Comparison of ENCODE assay signal across 1 cellular context in the genomic region with DNA sequence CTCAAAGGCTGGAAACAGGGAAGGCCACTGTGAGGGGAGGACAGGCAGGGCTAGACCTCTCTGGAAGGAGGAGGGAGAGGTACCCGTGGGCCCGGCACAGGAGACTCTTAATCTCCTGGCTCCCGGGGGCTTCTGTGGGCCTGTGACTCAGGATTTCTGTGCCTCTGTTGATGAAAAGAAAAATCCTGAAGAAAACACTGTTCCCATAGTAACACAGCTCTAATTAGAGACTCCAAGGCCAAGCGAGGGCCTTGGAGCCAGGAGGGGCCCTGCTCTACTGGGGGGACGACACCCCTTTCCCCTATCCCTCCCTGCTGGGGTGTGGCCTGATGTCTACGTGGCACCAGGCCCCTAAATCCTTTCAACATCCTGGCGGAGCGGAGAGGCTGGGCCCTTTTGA.
TF ChIP-seq lines count a peak whose summit lies in the region.

No MANE protein-coding gene starts in this region.

TF ChIP-seq in H1, 55 proteins besides CTCF, POLR2A, EP300 and RAD21:
- TF ChIP-seq FOSL1 (IDR thresholded peaks at IDR 0.05; ENCODE audit: insufficient read depth, low read depth, low read length): no peak
